ENCODE assay signal across 8 cellular contexts in genomic region chr3:52313774-52314188, GRCh38. TPM values are rescaled to one million over a fixed set of nuclear protein-coding genes. Genes with fewer than 3 reads are reported as not detected.
DNase-seq lines count a peak whose midpoint lies in the region; ATAC-seq, FAIRE-seq and TF ChIP-seq lines count a peak whose summit lies in the region.

No MANE protein-coding gene starts in this region.

- H3K4me3 Mint-ChIP-seq in IgD-negative memory B cell: peak overlapping the region in 3 of 4 donors; percentile 51 to 88 (median 72)
- H3K4me3 Mint-ChIP-seq in stimulated activated effector memory CD8-positive, alpha-beta T cell treated with anti-CD3 and anti-CD28 coated beads, Interleukin-12 subunit alpha, Interleukin-12 subunit beta, amount 100 ng/mL, for 72 hours: peak overlapping the region; percentile 16

- H3K36me3 ChIP-seq in esophagus (ENCODE audit: control insufficient read depth in 2 of 2, insufficient read depth in 2 of 2, low read length in 1 of 2): no peaks in the 10 kb centered on the region

- no peaks in the 10 kb centered on the region for H3K27me3 ChIP-seq in esophagus (ENCODE audit: control insufficient read depth in 1 of 2, insufficient read depth in 2 of 2, low read length in 2 of 2)

- DNase-seq in GM12892 (ENCODE audit: insufficient read length) (peak; percentile 79), cerebellar nuclear complex (lab: John Stamatoyannopoulos, UW) (no peak), SHP77 (lab: John Stamatoyannopoulos, UW) (no peak), mesenteric fat pad (ENCODE audit: low spot score) (no peak)
- no peak for DNase-seq in stimulated activated effector memory CD8-positive, alpha-beta T cell treated with anti-CD3 and anti-CD28 coated beads, Interleukin-12 subunit alpha, Interleukin-12 subunit beta, amount 100 ng/mL, for 72 hours (ENCODE audit: low spot score in 2 of 2)

- no peak overlapping the region for H3K4me3 ChIP-seq in esophagus (ENCODE audit: low read depth in 1 of 2, low read length in 2 of 2)

- peaks cover 8 to 19% of the 10 kb centered on the region in 2 donors for H3K4me1 ChIP-seq in esophagus (ENCODE audit: control insufficient read depth in 2 of 2, insufficient read depth in 2 of 2, low read length in 1 of 2)

- peaks cover 2% of the 10 kb centered on the region for H3K36me3 Mint-ChIP-seq in IgD-negative memory B cell
- H3K36me3 Mint-ChIP-seq in stimulated activated effector memory CD8-positive, alpha-beta T cell treated with anti-CD3 and anti-CD28 coated beads, Interleukin-12 subunit alpha, Interleukin-12 subunit beta, amount 100 ng/mL, for 72 hours: no peaks in the 10 kb centered on the region

- peak overlapping the region; percentile 57 to 58 for H3K27ac ChIP-seq in esophagus (ENCODE audit: low read depth in 2 of 2, low read length in 1 of 2)

- H3K4me1 Mint-ChIP-seq in IgD-negative memory B cell: peaks cover 25 to 42% (median 35%) of the 10 kb centered on the region in 3 donors
- peaks cover 79% of the 10 kb centered on the region for H3K4me1 Mint-ChIP-seq in stimulated activated effector memory CD8-positive, alpha-beta T cell treated with anti-CD3 and anti-CD28 coated beads, Interleukin-12 subunit alpha, Interleukin-12 subunit beta, amount 100 ng/mL, for 72 hours

- H3K27ac Mint-ChIP-seq in IgD-negative memory B cell: peak overlapping the region; percentile 87 to 98 (median 94)
- peak overlapping the region; percentile 90 for H3K27ac Mint-ChIP-seq in stimulated activated effector memory CD8-positive, alpha-beta T cell treated with anti-CD3 and anti-CD28 coated beads, Interleukin-12 subunit alpha, Interleukin-12 subunit beta, amount 100 ng/mL, for 72 hours

- FAIRE-seq in GM12892 (lab: Jason Lieb, UNC): peak; percentile 99

- no peaks in the 10 kb centered on the region for H3K27me3 Mint-ChIP-seq in IgD-negative memory B cell

- no peaks in the 10 kb centered on the region for H3K9me3 ChIP-seq in esophagus (ENCODE audit: control insufficient read depth in 2 of 2, insufficient read depth in 1 of 2, low read depth in 1 of 2, low read length in 1 of 2)

- TF ChIP-seq POLR2A in GM12892 (IDR thresholded peaks at IDR 0.05; ENCODE audit: low read depth, low read length): no peak

- 42 to 50% methylated on average over 4 of the region's 4 CpGs for WGBS in esophagus, 2 donors

- ATAC-seq in GM21576 (IDR thresholded peaks at IDR 0.05; ENCODE audit: unreplicated experiment): peak; percentile 92
- ATAC-seq in stimulated activated effector memory CD8-positive, alpha-beta T cell treated with anti-CD3 and anti-CD28 coated beads, Interleukin-12 subunit alpha, Interleukin-12 subunit beta, amount 100 ng/mL, for 72 hours: peak; percentile 42

- H3K9me3 Mint-ChIP-seq in IgD-negative memory B cell: no peaks in the 10 kb centered on the region
- H3K9me3 Mint-ChIP-seq in stimulated activated effector memory CD8-positive, alpha-beta T cell treated with anti-CD3 and anti-CD28 coated beads, Interleukin-12 subunit alpha, Interleukin-12 subunit beta, amount 100 ng/mL, for 72 hours: no peaks in the 10 kb centered on the region

RNA-seq across cellular contexts. Expression of gene DNAH1, which starts 2.3 kb away (rescaled TPM):
- 6.0 TPM for polyA plus RNA-seq in GM12892 (2012; ENCODE audit: missing spikeins)
- polyA plus RNA-seq in IgD-negative memory B cell (1.1 TPM), esophagus (1 to 10 TPM; 2.4 to 4.9 TPM)
- 9.9 TPM for total RNA-seq in mesenteric fat pad

RNA-seq across cellular contexts. Expression of gene GLYCTK, which starts 26.2 kb away (rescaled TPM):
- 7.1 TPM for polyA plus RNA-seq in GM12892 (2012; ENCODE audit: missing spikeins)
- polyA plus RNA-seq in IgD-negative memory B cell (7.4 TPM), esophagus (1 to 10 TPM; 5.9 to 6.2 TPM)
- 14.1 TPM for total RNA-seq in mesenteric fat pad

RNA-seq across cellular contexts. Expression of gene WDR82, which starts 35.3 kb away (rescaled TPM):
- polyA plus RNA-seq in GM12892 (2012; ENCODE audit: missing spikeins): 34.7 TPM
- polyA plus RNA-seq in IgD-negative memory B cell (55.0 TPM), esophagus (10 to 100 TPM; 19.9 to 33.6 TPM)
- 52.7 TPM for total RNA-seq in mesenteric fat pad
